Comparison of ENCODE assay signal across 24 cellular contexts in genomic region chr2:132595186-132595585, GRCh38.
DNase-seq lines count a peak whose midpoint lies in the region; TF ChIP-seq lines count a peak whose summit lies in the region.
"Had no signal": no experiment of that assay in that cellular context is flagged by ENCODE, and none has a peak within 500 bp of the region (broad histone marks: within the 10 kb centered on the region; RNA-seq: fewer than 3 reads in every experiment).

No MANE protein-coding gene starts in this region.

- H3K36me3 ChIP-seq in mesenchymal stem cell (ENCODE audit: control insufficient read depth in 1 of 2, insufficient read depth in 2 of 2, low read depth in 1 of 2, low read length in 2 of 2) = no peaks in the 10 kb centered on the region
- H3K36me3 ChIP-seq: BE2C, BLaER1 had no signal

- no peak overlapping the region for H3K18ac ChIP-seq in mesenchymal stem cell (ENCODE audit: low read depth in 1 of 2, low read length in 2 of 2)

- no peak for DNase-seq in caudate nucleus (lab: John Stamatoyannopoulos, UW)
- DNase-seq in mesenchymal stem cell = no peak
- DNase-seq in osteocyte (ENCODE audit: extremely low spot score, unreplicated experiment) = peak; percentile 51
- DNase-seq in stimulated activated CD8-positive, alpha-beta memory T cell treated with anti-CD3 and anti-CD28 coated beads, Interleukin-4, amount 100 ng/mL, for 48 hours = no peak
- DNase-seq in activated T-helper 1 cell treated with anti-CD3 and anti-CD28 coated beads, Interleukin-12 subunit alpha, Interleukin-12 subunit beta, Interleukin-2, Interleukin-4 antibody, amounts not matched to agents 30 ng/mL and 10 ng/mL and 1 ng/mL, durations not matched to agents 14 hours and 24 hours and 36 hours (ENCODE audit: low spot score) = no peak
- DNase-seq in activated CD4-positive, CD25-positive, alpha-beta regulatory T cell (lab: John Stamatoyannopoulos, UW) = no peak
- no peak for DNase-seq in T-helper 2 cell treated with Interferon-gamma antibody and Interleukin-4, amounts not matched to agents 5 μg/mL and 100 μg/mL, for 36 hours (ENCODE audit: low spot score)
- DNase-seq: 8988T; ACHN; BE2C; CD4-positive, alpha-beta memory T cell; CD4-positive, CD25-positive, alpha-beta regulatory T cell; CD8-positive, alpha-beta memory T cell; COR-L47; DMS 273 treated with DMSO at 0.1 percent for 48 hours; DMS153; DMS53; DMS79; DND-41; EL; GDM1 had no signal

- H3K4ac ChIP-seq in mesenchymal stem cell (ENCODE audit: low read depth in 1 of 2, low read length in 2 of 2) = no peak overlapping the region

- no peak overlapping the region for H3K23ac ChIP-seq in mesenchymal stem cell (ENCODE audit: low read length in 2 of 2)

- H3K9me3 ChIP-seq in mesenchymal stem cell (ENCODE audit: control insufficient read depth, low read length) = no peaks in the 10 kb centered on the region
- H3K9me3 ChIP-seq: BE2C, BLaER1 had no signal

- H3K27ac Mint-ChIP-seq in osteocyte (ENCODE audit: unreplicated experiment) = no peak overlapping the region
- H3K27ac Mint-ChIP-seq in activated T-helper 1 cell treated with anti-CD3 and anti-CD28 coated beads, Interleukin-12 subunit alpha, Interleukin-12 subunit beta, Interleukin-2, Interleukin-4 antibody, amounts not matched to agents 30 ng/mL and 10 ng/mL and 1 ng/mL, durations not matched to agents 14 hours and 24 hours and 36 hours = no peak overlapping the region
- no peak overlapping the region for H3K27ac Mint-ChIP-seq in T-helper 2 cell treated with Interferon-gamma antibody and Interleukin-4, amounts not matched to agents 5 μg/mL and 100 μg/mL, for 36 hours
- H3K27ac Mint-ChIP-seq: CD14-positive monocyte; CD4-positive, alpha-beta memory T cell; CD4-positive, CD25-positive, alpha-beta regulatory T cell; CD8-positive, alpha-beta memory T cell had no signal

- no peak overlapping the region for H3K4me2 ChIP-seq in mesenchymal stem cell (ENCODE audit: low read length, poor library complexity, severe bottlenecking)
- H3K4me2 ChIP-seq: BLaER1 had no signal

- no peak overlapping the region for H2AFZ ChIP-seq in mesenchymal stem cell (ENCODE audit: low read depth, low read length)

- H4K91ac ChIP-seq in mesenchymal stem cell (ENCODE audit: low read length) = no peak overlapping the region

- no peak overlapping the region for H2BK15ac ChIP-seq in mesenchymal stem cell (ENCODE audit: low read depth, poor library complexity, severe bottlenecking)

- H3K4me1 ChIP-seq in mesenchymal stem cell (ENCODE audit: control insufficient read depth, insufficient read depth, low read depth, low read length) = peaks cover 3% of the 10 kb centered on the region
- H3K4me1 ChIP-seq: BE2C, BLaER1 had no signal

- H3K27ac ChIP-seq in caudate nucleus (ENCODE audit: low read depth, low read length) (peak overlapping the region; percentile 1), mesenchymal stem cell (ENCODE audit: low read length, poor library complexity, severe bottlenecking) (no peak overlapping the region)
- H3K27ac ChIP-seq: BLaER1 had no signal

- H2BK5ac ChIP-seq in mesenchymal stem cell (ENCODE audit: low read depth, low read length, poor library complexity, severe bottlenecking) = peak overlapping the region; percentile 67

- H3K27me3 ChIP-seq in mesenchymal stem cell (ENCODE audit: control insufficient read depth in 1 of 2, insufficient read depth in 1 of 2, low read length in 2 of 2) = no peaks in the 10 kb centered on the region
- H3K27me3 ChIP-seq: BE2C, BLaER1 had no signal

- 94% methylated on average over 5 of the region's 6 CpGs for WGBS in mesenchymal stem cell

- no peak overlapping the region for H2BK12ac ChIP-seq in mesenchymal stem cell (ENCODE audit: low read length in 2 of 2)

- H3K4me3 ChIP-seq in mesenchymal stem cell (ENCODE audit: insufficient read depth in 1 of 2, low read depth in 1 of 2, low read length in 2 of 2) = no peak overlapping the region
- H3K4me3 ChIP-seq: BLaER1, GM12878 had no signal

- intact Hi-C loops in activated T-helper 1 cell treated with anti-CD3 and anti-CD28 coated beads, Interleukin-12 subunit alpha, Interleukin-12 subunit beta, Interleukin-2, Interleukin-4 antibody, amounts not matched to agents 30 ng/mL and 10 ng/mL and 1 ng/mL, durations not matched to agents 14 hours and 24 hours and 36 hours (cut with micrococcal nuclease) = no loop called here

- H2BK120ac ChIP-seq in mesenchymal stem cell (ENCODE audit: low read depth, low read length) = no peak overlapping the region

- H3K36me3 Mint-ChIP-seq in osteocyte (ENCODE audit: unreplicated experiment) = no peaks in the 10 kb centered on the region
- H3K36me3 Mint-ChIP-seq in activated T-helper 1 cell treated with anti-CD3 and anti-CD28 coated beads, Interleukin-12 subunit alpha, Interleukin-12 subunit beta, Interleukin-2, Interleukin-4 antibody, amounts not matched to agents 30 ng/mL and 10 ng/mL and 1 ng/mL, durations not matched to agents 14 hours and 24 hours and 36 hours (ENCODE audit: low read depth) = no peaks in the 10 kb centered on the region
- H3K36me3 Mint-ChIP-seq in T-helper 2 cell treated with Interferon-gamma antibody and Interleukin-4, amounts not matched to agents 5 μg/mL and 100 μg/mL, for 36 hours (ENCODE audit: low read depth) = no peaks in the 10 kb centered on the region
- H3K36me3 Mint-ChIP-seq: CD14-positive monocyte; CD4-positive, alpha-beta memory T cell; CD4-positive, CD25-positive, alpha-beta regulatory T cell; CD8-positive, alpha-beta memory T cell had no signal

- H3K4me3 Mint-ChIP-seq in osteocyte (ENCODE audit: unreplicated experiment) = no peak overlapping the region
- no peak overlapping the region for H3K4me3 Mint-ChIP-seq in activated T-helper 1 cell treated with anti-CD3 and anti-CD28 coated beads, Interleukin-12 subunit alpha, Interleukin-12 subunit beta, Interleukin-2, Interleukin-4 antibody, amounts not matched to agents 30 ng/mL and 10 ng/mL and 1 ng/mL, durations not matched to agents 14 hours and 24 hours and 36 hours
- no peak overlapping the region for H3K4me3 Mint-ChIP-seq in T-helper 2 cell treated with Interferon-gamma antibody and Interleukin-4, amounts not matched to agents 5 μg/mL and 100 μg/mL, for 36 hours
- H3K4me3 Mint-ChIP-seq: CD4-positive, alpha-beta memory T cell; CD4-positive, CD25-positive, alpha-beta regulatory T cell; CD8-positive, alpha-beta memory T cell had no signal

- H3K14ac ChIP-seq in mesenchymal stem cell (ENCODE audit: low read length in 2 of 2) = no peak overlapping the region

- peaks cover 11% of the 10 kb centered on the region for H3K9me3 Mint-ChIP-seq in osteocyte (ENCODE audit: unreplicated experiment)
- H3K9me3 Mint-ChIP-seq in activated T-helper 1 cell treated with anti-CD3 and anti-CD28 coated beads, Interleukin-12 subunit alpha, Interleukin-12 subunit beta, Interleukin-2, Interleukin-4 antibody, amounts not matched to agents 30 ng/mL and 10 ng/mL and 1 ng/mL, durations not matched to agents 14 hours and 24 hours and 36 hours = no peaks in the 10 kb centered on the region
- no peaks in the 10 kb centered on the region for H3K9me3 Mint-ChIP-seq in T-helper 2 cell treated with Interferon-gamma antibody and Interleukin-4, amounts not matched to agents 5 μg/mL and 100 μg/mL, for 36 hours

- TF ChIP-seq CTCF in osteocyte (IDR thresholded peaks at IDR 0.05) = no peak

- H3K27me3 Mint-ChIP-seq in osteocyte (ENCODE audit: unreplicated experiment) = peaks cover 1% of the 10 kb centered on the region
- H3K27me3 Mint-ChIP-seq in activated T-helper 1 cell treated with anti-CD3 and anti-CD28 coated beads, Interleukin-12 subunit alpha, Interleukin-12 subunit beta, Interleukin-2, Interleukin-4 antibody, amounts not matched to agents 30 ng/mL and 10 ng/mL and 1 ng/mL, durations not matched to agents 14 hours and 24 hours and 36 hours (ENCODE audit: insufficient read depth) = no peaks in the 10 kb centered on the region
- no peaks in the 10 kb centered on the region for H3K27me3 Mint-ChIP-seq in T-helper 2 cell treated with Interferon-gamma antibody and Interleukin-4, amounts not matched to agents 5 μg/mL and 100 μg/mL, for 36 hours (ENCODE audit: low read depth)
- H3K27me3 Mint-ChIP-seq: CD4-positive, CD25-positive, alpha-beta regulatory T cell had no signal

- H3K9ac ChIP-seq in mesenchymal stem cell (ENCODE audit: low read length) = no peak overlapping the region
- H3K9ac ChIP-seq: BLaER1 had no signal

- H2AK5ac ChIP-seq in mesenchymal stem cell (ENCODE audit: low read length, severe bottlenecking) = no peak overlapping the region

- no peak overlapping the region for H4K8ac ChIP-seq in mesenchymal stem cell (ENCODE audit: low read length)

- H3K4me1 Mint-ChIP-seq in osteocyte (ENCODE audit: unreplicated experiment) = no peaks in the 10 kb centered on the region
- H3K4me1 Mint-ChIP-seq in activated T-helper 1 cell treated with anti-CD3 and anti-CD28 coated beads, Interleukin-12 subunit alpha, Interleukin-12 subunit beta, Interleukin-2, Interleukin-4 antibody, amounts not matched to agents 30 ng/mL and 10 ng/mL and 1 ng/mL, durations not matched to agents 14 hours and 24 hours and 36 hours (ENCODE audit: low read depth) = no peaks in the 10 kb centered on the region
- no peaks in the 10 kb centered on the region for H3K4me1 Mint-ChIP-seq in T-helper 2 cell treated with Interferon-gamma antibody and Interleukin-4, amounts not matched to agents 5 μg/mL and 100 μg/mL, for 36 hours (ENCODE audit: low read depth)
- H3K4me1 Mint-ChIP-seq: CD14-positive monocyte; CD4-positive, alpha-beta memory T cell; CD4-positive, CD25-positive, alpha-beta regulatory T cell; CD8-positive, alpha-beta memory T cell had no signal

- H3K79me1 ChIP-seq in mesenchymal stem cell (replicated peaks; ENCODE audit: low read length, poor library complexity, severe bottlenecking) = peaks cover 15% of the 10 kb centered on the region
